23 cellular contexts compared by ENCODE assay signal in genomic region chr1:151235235-151235634, GRCh38. TPM values are rescaled to one million over a fixed set of nuclear protein-coding genes. Genes with fewer than 3 reads are reported as not detected.
"Had no signal": no experiment of that assay in that cellular context is flagged by ENCODE, and none has a peak within 500 bp of the region (broad histone marks: within the 10 kb centered on the region; RNA-seq: fewer than 3 reads in every experiment).

No MANE protein-coding gene starts in this region.

- H3K9me3 Mint-ChIP-seq: dendritic cell treated with granulocyte-macrophage colony-stimulating factor and Interleukin-4, amounts not matched to agents 40 ng/mL and 50 ng/mL, for 4 days; nephron; stimulated activated naive CD8-positive, alpha-beta T cell treated with anti-CD3 and anti-CD28 coated beads, Interleukin-15, amount 100 ng/mL, for 72 hours had no signal

- ATAC-seq: gastrocnemius medialis; right lobe of liver; stimulated activated naive CD8-positive, alpha-beta T cell treated with anti-CD3 and anti-CD28 coated beads, Interleukin-15, amount 100 ng/mL, for 72 hours; upper lobe of right lung had no signal

- DNase-seq: activated CD4-positive, alpha-beta T cell treated with anti-CD3 and anti-CD28 coated beads for 4 hours; activated CD4-positive, alpha-beta T cell treated with anti-CD3 and anti-CD28 coated beads, Interleukin-2, amount 50 U/mL, for 4 hours; activated CD8-positive, alpha-beta memory T cell treated with anti-CD3 and anti-CD28 coated beads, Interleukin-2, amount 50 U/mL, for 4 hours; activated naive CD4-positive, alpha-beta T cell; activated T-cell treated with anti-CD3 and anti-CD28 coated beads, Interleukin-2, amount 50 U/mL, for 48 hours; amygdala; caudate nucleus; effector CD8-positive, alpha-beta T cell; erythroblast; gastrocnemius medialis; glutamatergic neuron; left ventricle myocardium inferior; mesendoderm; posterior cingulate gyrus; right lobe of liver; stimulated activated CD4-positive, alpha-beta T cell treated with anti-CD3 and anti-CD28 coated beads, Interleukin-12 subunit alpha, Interleukin-12 subunit beta, amount 100 ng/mL, for 4 hours; stimulated activated CD4-positive, alpha-beta T cell treated with anti-CD3 and anti-CD28 coated beads, Interleukin-4, amount 100 ng/mL, for 1 hour; stimulated activated naive CD8-positive, alpha-beta T cell treated with anti-CD3 and anti-CD28 coated beads, Interleukin-15, amount 100 ng/mL, for 72 hours; substantia nigra; upper lobe of right lung had no signal

- H3K27me3 Mint-ChIP-seq: dendritic cell treated with granulocyte-macrophage colony-stimulating factor and Interleukin-4, amounts not matched to agents 40 ng/mL and 50 ng/mL, for 4 days; stimulated activated naive CD8-positive, alpha-beta T cell treated with anti-CD3 and anti-CD28 coated beads, Interleukin-15, amount 100 ng/mL, for 72 hours had no signal

- H3K4me1 Mint-ChIP-seq: nephron; stimulated activated naive CD8-positive, alpha-beta T cell treated with anti-CD3 and anti-CD28 coated beads, Interleukin-15, amount 100 ng/mL, for 72 hours had no signal

- H3K4me3 Mint-ChIP-seq: dendritic cell treated with granulocyte-macrophage colony-stimulating factor and Interleukin-4, amounts not matched to agents 40 ng/mL and 50 ng/mL, for 4 days; nephron; stimulated activated naive CD8-positive, alpha-beta T cell treated with anti-CD3 and anti-CD28 coated beads, Interleukin-15, amount 100 ng/mL, for 72 hours had no signal

- H3K27ac Mint-ChIP-seq: dendritic cell treated with granulocyte-macrophage colony-stimulating factor and Interleukin-4, amounts not matched to agents 40 ng/mL and 50 ng/mL, for 4 days; nephron had no signal

RNA-seq across cellular contexts. Expression of gene TMOD4, which starts 59.5 kb away (rescaled TPM):
- total RNA-seq: left ventricle myocardium inferior, mononuclear cell, right lobe of liver, upper lobe of right lung had no signal
